In the genomic region with DNA sequence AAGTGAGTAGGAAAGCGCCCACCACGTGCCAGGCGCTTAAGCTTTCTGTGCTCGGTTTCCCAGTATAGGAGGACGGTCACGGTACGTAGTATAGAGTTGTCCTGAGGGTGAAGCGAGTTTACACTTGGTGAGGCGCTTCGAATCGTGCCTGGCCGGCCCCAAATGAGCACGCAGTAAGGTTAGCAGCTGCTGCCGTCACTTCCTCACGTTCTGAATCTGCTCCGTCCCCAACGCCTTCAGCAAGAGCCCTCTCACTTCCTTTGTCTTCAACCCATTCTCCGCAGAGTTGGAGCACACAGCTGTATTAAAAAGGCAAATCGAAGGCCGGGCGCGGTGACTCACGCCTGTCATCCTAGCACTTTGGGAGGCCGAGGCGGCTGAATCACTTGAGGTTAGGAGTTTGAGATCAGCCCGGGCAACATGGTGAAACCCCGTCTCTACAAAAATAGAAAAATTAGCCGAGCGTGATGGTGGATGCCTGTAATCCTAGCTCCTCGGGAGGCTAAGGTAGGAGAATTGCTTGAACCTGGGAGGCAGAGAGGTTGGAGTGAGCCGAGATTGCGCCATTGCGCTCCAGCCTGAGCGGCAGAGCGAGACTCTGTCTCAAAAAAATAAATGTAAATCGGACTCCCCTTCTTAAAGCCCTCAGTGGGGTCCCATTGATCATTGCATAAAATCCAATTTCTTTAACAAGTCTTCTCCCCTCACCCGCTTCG, we compare ENCODE assay signal across 8 cellular contexts. TPM values are rescaled to one million over a fixed set of nuclear protein-coding genes. Genes with fewer than 3 reads are reported as not detected.
A peak's percentile ranks its signal among the peaks of the same experiment; 100 is the strongest.
DNase-seq lines count a peak whose midpoint lies in the region; ATAC-seq and TF ChIP-seq lines count a peak whose summit lies in the region.

No MANE protein-coding gene starts in this region.

- no peaks in the 10 kb centered on the region for H3F3A ChIP-seq in PC-3 (ENCODE audit: low read length, unreplicated experiment)

- no peaks in the 10 kb centered on the region for H3K27me3 ChIP-seq in BLaER1 treated with 17β-estradiol and CSF1 and Interleukin-3, amounts not matched to agents 10 nM and 100 nM
- H3K27me3 ChIP-seq in PC-3 (ENCODE audit: low read length) (no peaks in the 10 kb centered on the region), neuron (ENCODE audit: insufficient read depth, low read length) (no peaks in the 10 kb centered on the region)

- peak overlapping the region; percentile 81 to 96 (median 91) for H3K4me2 ChIP-seq in BLaER1 treated with 17β-estradiol and CSF1 and Interleukin-3, amounts not matched to agents 10 nM and 100 nM
- peak overlapping the region; percentile 98 for H3K4me2 ChIP-seq in PC-3 (ENCODE audit: low read length)

- H3K9me3 ChIP-seq in BLaER1 treated with 17β-estradiol and CSF1 and Interleukin-3, amounts not matched to agents 10 nM and 100 nM (replicated peaks in 1 of 11) = peaks cover 10 to 23% (median 20%) of the 10 kb centered on the region in 11 experiments
- no peaks in the 10 kb centered on the region for H3K9me3 ChIP-seq in PC-3 (ENCODE audit: low read length)
- peaks cover 2% of the 10 kb centered on the region for H3K9me3 ChIP-seq in neuron (ENCODE audit: low read length)

- H3K36me3 Mint-ChIP-seq in activated T-cell treated with anti-CD3 and anti-CD28 coated beads, Interleukin-2, amount 50 U/mL, for 72 hours (ENCODE audit: insufficient read depth in 2 of 2) = peaks cover 19 to 25% of the 10 kb centered on the region in 2 donors

- DNase-seq in PC-3 (peak; percentile 87), fibroblast of peridontal ligament (ENCODE audit: extremely low read depth) (peak; percentile 81), stromal cell of bone marrow (ENCODE audit: low read depth) (peak; percentile 85)
- DNase-seq in activated T-cell treated with anti-CD3 and anti-CD28 coated beads, Interleukin-2, amount 50 U/mL, for 72 hours = peak; percentile 85 to 93

- no peak for TF ChIP-seq CTCF in PC-3 (conservative IDR thresholded peaks at IDR 0.05; ENCODE audit: low read depth, low read length)

- H2AFZ ChIP-seq in PC-3 (ENCODE audit: low read length) (peak overlapping the region; percentile 97), neuron (ENCODE audit: low read depth, low read length) (peak overlapping the region; percentile 93)

- intact Hi-C loops in PC-3 (cut with micrococcal nuclease) = loop anchor here (5.0 kb wide), 1 partner anchor 1394 kb away; the partner anchor contains the start of gene ZC3H14

- ATAC-seq in GM19397 (IDR thresholded peaks at IDR 0.05; ENCODE audit: unreplicated experiment) (peak; percentile 31), HG03565 (IDR thresholded peaks at IDR 0.05; ENCODE audit: unreplicated experiment) (peak; percentile 27), PC-3 (peak; percentile 25)
- peak; percentile 72 to 76 for ATAC-seq in activated T-cell treated with anti-CD3 and anti-CD28 coated beads, Interleukin-2, amount 50 U/mL, for 72 hours (replicated peaks in 1 of 2)

- H3K27ac Mint-ChIP-seq in activated T-cell treated with anti-CD3 and anti-CD28 coated beads, Interleukin-2, amount 50 U/mL, for 72 hours = peak overlapping the region; percentile 96

- H3K27ac ChIP-seq in BLaER1 treated with 17β-estradiol and CSF1 and Interleukin-3, amounts not matched to agents 10 nM and 100 nM = peak overlapping the region; percentile 78 to 98 (median 95)
- peak overlapping the region; percentile 81 for H3K27ac ChIP-seq in PC-3 (ENCODE audit: low read length)

- H3K4me3 Mint-ChIP-seq in activated T-cell treated with anti-CD3 and anti-CD28 coated beads, Interleukin-2, amount 50 U/mL, for 72 hours = peak overlapping the region; percentile 91 to 96

- H3K79me2 ChIP-seq in PC-3 (ENCODE audit: low read length) = peaks cover 63% of the 10 kb centered on the region

- H3K4me1 ChIP-seq in BLaER1 treated with 17β-estradiol and CSF1 and Interleukin-3, amounts not matched to agents 10 nM and 100 nM = peaks cover 22 to 35% (median 27%) of the 10 kb centered on the region in 10 experiments
- peaks cover 20% of the 10 kb centered on the region for H3K4me1 ChIP-seq in PC-3 (ENCODE audit: insufficient read depth, low read length)
- H3K4me1 ChIP-seq in neuron (ENCODE audit: insufficient read depth, low read length) = peaks cover 28% of the 10 kb centered on the region

- H3K4me3 ChIP-seq in BLaER1 treated with 17β-estradiol and CSF1 and Interleukin-3, amounts not matched to agents 10 nM and 100 nM = peak overlapping the region; percentile 78 to 96 (median 86)
- H3K4me3 ChIP-seq in PC-3 (ENCODE audit: low read length) = peak overlapping the region; percentile 81
- H3K4me3 ChIP-seq in neuron (ENCODE audit: low read length) = peak overlapping the region; percentile 80

- POLR2A ChIA-PET in PC-3 (lab: Charles Lee; ENCODE audit: unreplicated experiment) = interaction anchor here (0.6 to 1.0 kb wide), 4 partner anchors 35 to 1133 kb away, joined by 3 to 10 read pairs (median 3); no protein-coding TSS in a partner anchor

- BruUV-seq in PC-3 (replicated peaks; lab: Mats Ljungman, UMichigan) = TSS peak; percentile 48

- H3K9me3 Mint-ChIP-seq in activated T-cell treated with anti-CD3 and anti-CD28 coated beads, Interleukin-2, amount 50 U/mL, for 72 hours = no peaks in the 10 kb centered on the region

- peaks cover 63% of the 10 kb centered on the region for H3K4me1 Mint-ChIP-seq in activated T-cell treated with anti-CD3 and anti-CD28 coated beads, Interleukin-2, amount 50 U/mL, for 72 hours (ENCODE audit: low read depth)

- peaks cover 13 to 46% (median 39%) of the 10 kb centered on the region in 11 experiments for H3K36me3 ChIP-seq in BLaER1 treated with 17β-estradiol and CSF1 and Interleukin-3, amounts not matched to agents 10 nM and 100 nM
- H3K36me3 ChIP-seq in PC-3 (ENCODE audit: low read depth, low read length) (peaks cover 25% of the 10 kb centered on the region), neuron (ENCODE audit: insufficient read depth, low read length) (peaks cover 20% of the 10 kb centered on the region)

- peak overlapping the region; percentile 88 to 97 (median 94) for H3K9ac ChIP-seq in BLaER1 treated with 17β-estradiol and CSF1 and Interleukin-3, amounts not matched to agents 10 nM and 100 nM
- H3K9ac ChIP-seq in PC-3 (ENCODE audit: low read length) = peak overlapping the region; percentile 96

- no peaks in the 10 kb centered on the region for H3K9me2 ChIP-seq in PC-3 (replicated peaks; ENCODE audit: low read length)

- H3K27me3 Mint-ChIP-seq in activated T-cell treated with anti-CD3 and anti-CD28 coated beads, Interleukin-2, amount 50 U/mL, for 72 hours (ENCODE audit: low read depth) = no peaks in the 10 kb centered on the region

- CTCF ChIA-PET in PC-3 (lab: Charles Lee) = interaction anchor here (0.7 to 1.5 kb wide), 2 partner anchors 17 to 151 kb away, joined by 4 read pairs; no protein-coding TSS in a partner anchor

- H4K20me1 ChIP-seq in BLaER1 treated with 17β-estradiol and CSF1 and Interleukin-3, amounts not matched to agents 10 nM and 100 nM = peaks cover 0 to 11% (median 4%) of the 10 kb centered on the region in 11 experiments; a peak in 4 of 22 replicates
- peaks cover 11% of the 10 kb centered on the region; the same call in 1 of the 2 replicates for H4K20me1 ChIP-seq in PC-3 (ENCODE audit: low read length)

RNA-seq across cellular contexts. Expression of gene TDP1, which starts 0.7 kb away (rescaled TPM):
- total RNA-seq in PC-3 (2014; rRNA removed) = 42.9 and 51.4 TPM in 2 replicates
- 10 to 100 TPM; 98.4 to 99.1 TPM for total RNA-seq in activated T-cell treated with anti-CD3 and anti-CD28 coated beads, Interleukin-2, amount 50 U/mL, for 72 hours

RNA-seq across cellular contexts. Expression of gene EFCAB11, which starts 1.9 kb away (rescaled TPM):
- total RNA-seq in PC-3 (2014; rRNA removed) = 7.0 and 10.0 TPM in 2 replicates
- 10 to 100 TPM; 12.8 to 13.7 TPM for total RNA-seq in activated T-cell treated with anti-CD3 and anti-CD28 coated beads, Interleukin-2, amount 50 U/mL, for 72 hours

Comparison
In these comparisons a context has a peak if more than half of its experiments do, and no peak if none do; other contexts are left out.
1. Peak in every context shown above with its lines: DNase-seq, ATAC-seq, H3K4me3 ChIP-seq and H3K27ac ChIP-seq.